In genomic region chr21:41895643-41896493, GRCh38 we compare ENCODE assay signal across 1 cellular context.
TF ChIP-seq lines count a peak whose summit lies in the region.

No MANE protein-coding gene starts in this region.

TF ChIP-seq in GM23338, 12 proteins besides CTCF, POLR2A, EP300 and RAD21 (continued from another document):
- TF ChIP-seq ZNF462 (CRISPR knock-in tag; IDR thresholded peaks at IDR 0.05) = no peak
- TF ChIP-seq ZNF331 (CRISPR knock-in tag; IDR thresholded peaks at IDR 0.05; ENCODE audit: low read depth) = no peak
- TF ChIP-seq CREB1 (CRISPR knock-in tag; IDR thresholded peaks at IDR 0.05; ENCODE audit: low read depth) = no peak
- no peak for TF ChIP-seq REST (IDR thresholded peaks at IDR 0.05; ENCODE audit: unreplicated experiment)
- TF ChIP-seq EZH2 (IDR thresholded peaks at IDR 0.05; ENCODE audit: low read depth, unreplicated experiment) = no peak
- TF ChIP-seq STAT1 (IDR thresholded peaks at IDR 0.05; ENCODE audit: unreplicated experiment) = no peak
- no peak for TF ChIP-seq EZH2phosphoT487 (IDR thresholded peaks at IDR 0.05; ENCODE audit: unreplicated experiment)
- no peak for TF ChIP-seq ZNF114 (CRISPR knock-in tag; IDR thresholded peaks at IDR 0.05)
